Comparison of ENCODE assay signal across 1 cellular context in genomic region chr1:204320413-204320812, GRCh38.
TF ChIP-seq lines count a peak whose summit lies in the region.

No MANE protein-coding gene starts in this region.

TF ChIP-seq in K562, 482 proteins besides CTCF, POLR2A, EP300 and RAD21 (continued from another document):
- TF ChIP-seq ZBTB7A (IDR thresholded peaks at IDR 0.05; ENCODE audit: borderline replicate concordance, control insufficient read depth, low read depth, low read length), result no peak; the same call in 1 of the 2 replicates
- TF ChIP-seq, protein P1, sequence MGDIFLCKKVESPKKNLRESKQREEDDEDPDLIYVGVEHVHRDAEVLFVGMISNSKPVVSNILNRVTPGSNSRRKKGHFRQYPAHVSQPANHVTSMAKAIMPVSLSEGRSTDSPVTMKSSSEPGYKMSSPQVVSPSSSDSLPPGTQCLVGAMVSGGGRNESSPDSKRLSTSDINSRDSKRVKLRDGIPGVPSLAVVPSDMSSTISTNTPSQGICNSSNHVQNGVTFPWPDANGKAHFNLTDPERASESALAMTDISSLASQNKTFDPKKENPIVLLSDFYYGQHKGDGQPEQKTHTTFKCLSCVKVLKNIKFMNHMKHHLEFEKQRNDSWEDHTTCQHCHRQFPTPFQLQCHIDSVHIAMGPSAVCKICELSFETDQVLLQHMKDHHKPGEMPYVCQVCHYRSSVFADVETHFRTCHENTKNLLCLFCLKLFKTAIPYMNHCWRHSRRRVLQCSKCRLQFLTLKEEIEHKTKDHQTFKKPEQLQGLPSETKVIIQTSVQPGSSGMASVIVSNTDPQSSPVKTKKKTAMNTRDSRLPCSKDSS (IDR thresholded peaks at IDR 0.05; ENCODE audit: low read depth, partially characterized antibody), result no peak
- TF ChIP-seq ZNF583 (CRISPR knock-in tag; IDR thresholded peaks at IDR 0.05), result peak; percentile 79; the same call in 1 of the 2 replicates
- no peak for TF ChIP-seq ZBTB43 (CRISPR knock-in tag; IDR thresholded peaks at IDR 0.05)
- TF ChIP-seq FOXK1 (CRISPR knock-in tag; IDR thresholded peaks at IDR 0.05; ENCODE audit: borderline replicate concordance), result no peak
- no peak for TF ChIP-seq MIER1 (IDR thresholded peaks at IDR 0.05; ENCODE audit: low read depth)
- TF ChIP-seq HNRNPLL (IDR thresholded peaks at IDR 0.05; ENCODE audit: low read depth, low read length, poor library complexity, severe bottlenecking), result no peak
- no peak for TF ChIP-seq PTBP1 (IDR thresholded peaks at IDR 0.05; ENCODE audit: low read depth, low read length)
- no peak for TF ChIP-seq NRF1 (conservative IDR thresholded peaks at IDR 0.05 in 1 of 2, IDR thresholded peaks at IDR 0.05 in 1 of 2)
- TF ChIP-seq, protein P2, sequence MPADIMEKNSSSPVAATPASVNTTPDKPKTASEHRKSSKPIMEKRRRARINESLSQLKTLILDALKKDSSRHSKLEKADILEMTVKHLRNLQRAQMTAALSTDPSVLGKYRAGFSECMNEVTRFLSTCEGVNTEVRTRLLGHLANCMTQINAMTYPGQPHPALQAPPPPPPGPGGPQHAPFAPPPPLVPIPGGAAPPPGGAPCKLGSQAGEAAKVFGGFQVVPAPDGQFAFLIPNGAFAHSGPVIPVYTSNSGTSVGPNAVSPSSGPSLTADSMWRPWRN (IDR thresholded peaks at IDR 0.05; ENCODE audit: low read depth), result no peak
- TF ChIP-seq POLR2G (IDR thresholded peaks at IDR 0.05; ENCODE audit: low read depth, low read length), result no peak
- no peak for TF ChIP-seq ESRRA (IDR thresholded peaks at IDR 0.05; ENCODE audit: borderline replicate concordance, low read depth)
- TF ChIP-seq SMC3 (conservative IDR thresholded peaks at IDR 0.05; ENCODE audit: insufficient read depth, low read depth, low read length), result no peak
- peak; percentile 25; the same call in 1 of the 2 replicates for TF ChIP-seq SOX6 (IDR thresholded peaks at IDR 0.05)
